ENCODE assay signal across 1 cellular context in genomic region chr4:38132140-38132673, GRCh38.
TF ChIP-seq lines count a peak whose summit lies in the region.

No MANE protein-coding gene starts in this region.

TF ChIP-seq in GM12878, 131 proteins besides CTCF, POLR2A, EP300 and RAD21 (continued from another document and continues in another):
- TF ChIP-seq E2F4 (IDR thresholded peaks at IDR 0.05; ENCODE audit: low read depth, low read length) = no peak
- no peak for TF ChIP-seq ZBTB4 (CRISPR knock-in tag; IDR thresholded peaks at IDR 0.05)
- peak in 1 of 2 experiments; percentile 92; a peak in 2 of 4 replicates for TF ChIP-seq ETV6 (conservative IDR thresholded peaks at IDR 0.05 in 1 of 2, IDR thresholded peaks at IDR 0.05 in 1 of 2; ENCODE audit: borderline replicate concordance in 1 of 2, low read depth in 1 of 2)
- peak; percentile 94 for TF ChIP-seq NR2F1 (conservative IDR thresholded peaks at IDR 0.05)
- no peak for TF ChIP-seq CBX3 (IDR thresholded peaks at IDR 0.05; ENCODE audit: borderline replicate concordance, low read depth)
- TF ChIP-seq ZSCAN29 (IDR thresholded peaks at IDR 0.05) = peak; percentile 58; the same call in 1 of the 2 replicates
- TF ChIP-seq FOXM1 (IDR thresholded peaks at IDR 0.05; ENCODE audit: low read depth, low read length) = no peak
- peak; percentile 95 for TF ChIP-seq JUND (IDR thresholded peaks at IDR 0.05; ENCODE audit: low read depth, low read length)
- no peak for TF ChIP-seq NFIC (IDR thresholded peaks at IDR 0.05; ENCODE audit: low read depth, low read length)
- peak; percentile 100 for TF ChIP-seq BCL3 (IDR thresholded peaks at IDR 0.05; ENCODE audit: borderline replicate concordance, insufficient read depth, low read depth, low read length, poor library complexity, severe bottlenecking)
- TF ChIP-seq HSF1 (IDR thresholded peaks at IDR 0.05; ENCODE audit: low read depth, low read length) = no peak
- peak; percentile 98 for TF ChIP-seq ATF7 (IDR thresholded peaks at IDR 0.05; ENCODE audit: low read depth)
- peak; percentile 54; the same call in 1 of the 2 replicates for TF ChIP-seq REST (IDR thresholded peaks at IDR 0.05; ENCODE audit: low read depth, low read length)
- peak; percentile 76 for TF ChIP-seq TCF7 (IDR thresholded peaks at IDR 0.05; ENCODE audit: borderline replicate concordance)
- TF ChIP-seq PML (IDR thresholded peaks at IDR 0.05; ENCODE audit: low read length) = no peak
- TF ChIP-seq RELA (IDR thresholded peaks at IDR 0.05; ENCODE audit: borderline replicate concordance, partially characterized antibody) = peak; percentile 92
- peak; percentile 87; the same call in 1 of the 2 replicates for TF ChIP-seq ZNF217 (IDR thresholded peaks at IDR 0.05)
- TF ChIP-seq SMC3 (IDR thresholded peaks at IDR 0.05; ENCODE audit: borderline replicate concordance, low read length) = no peak; the same call in 1 of the 2 replicates
- no peak for TF ChIP-seq ATF3 (IDR thresholded peaks at IDR 0.05; ENCODE audit: borderline replicate concordance, extremely low read depth, low read depth, low read length)
- TF ChIP-seq KLF5 (IDR thresholded peaks at IDR 0.05; ENCODE audit: partially characterized antibody) = peak; percentile 96
- TF ChIP-seq E4F1 (IDR thresholded peaks at IDR 0.05; ENCODE audit: borderline replicate concordance, partially characterized antibody) = no peak
- peak; percentile 100 for TF ChIP-seq BCL11A (IDR thresholded peaks at IDR 0.05; ENCODE audit: low read depth, low read length)
- no peak for TF ChIP-seq NR2C1 (IDR thresholded peaks at IDR 0.05)
- peak; percentile 97 to 98 for TF ChIP-seq BHLHE40 (IDR thresholded peaks at IDR 0.05; ENCODE audit: borderline replicate concordance in 1 of 2, low read depth in 2 of 2, low read length in 1 of 2)
- TF ChIP-seq ATF2 (IDR thresholded peaks at IDR 0.05; ENCODE audit: low read length) = no peak
- peak; percentile 77; the same call in 1 of the 2 replicates for TF ChIP-seq YY1 (IDR thresholded peaks at IDR 0.05; ENCODE audit: low read depth, low read length)
- peak; percentile 44; the same call in 1 of the 2 replicates for TF ChIP-seq TAF1 (IDR thresholded peaks at IDR 0.05; ENCODE audit: borderline replicate concordance, low read depth, low read length)
- TF ChIP-seq EZH2 (IDR thresholded peaks at IDR 0.05; ENCODE audit: borderline replicate concordance, control insufficient read depth, low read depth, low read length) = no peak
- TF ChIP-seq ZNF274 (IDR thresholded peaks at IDR 0.05; ENCODE audit: insufficient read depth, insufficient read length) = no peak
- peak; percentile 77 for TF ChIP-seq POLR2AphosphoS5 (IDR thresholded peaks at IDR 0.05; ENCODE audit: low read length)
- TF ChIP-seq FOXK2 (IDR thresholded peaks at IDR 0.05) = no peak
- no peak for TF ChIP-seq KDM1A (IDR thresholded peaks at IDR 0.05; ENCODE audit: borderline replicate concordance)
- TF ChIP-seq TCF12 (IDR thresholded peaks at IDR 0.05; ENCODE audit: low read depth, low read length) = peak; percentile 96
- no peak for TF ChIP-seq PAX8 (IDR thresholded peaks at IDR 0.05)
- TF ChIP-seq EED (IDR thresholded peaks at IDR 0.05; ENCODE audit: low read depth) = peak; percentile 98
- TF ChIP-seq RCOR1 (conservative IDR thresholded peaks at IDR 0.05; ENCODE audit: low read depth, low read length) = peak; percentile 94; the same call in 1 of the 2 replicates
- peak; percentile 91 for TF ChIP-seq MYB (IDR thresholded peaks at IDR 0.05; ENCODE audit: borderline replicate concordance, low read depth, low read length)
- peak; percentile 89 for TF ChIP-seq ZNF592 (IDR thresholded peaks at IDR 0.05)
